2 cellular contexts compared by ENCODE assay signal in the genomic region with DNA sequence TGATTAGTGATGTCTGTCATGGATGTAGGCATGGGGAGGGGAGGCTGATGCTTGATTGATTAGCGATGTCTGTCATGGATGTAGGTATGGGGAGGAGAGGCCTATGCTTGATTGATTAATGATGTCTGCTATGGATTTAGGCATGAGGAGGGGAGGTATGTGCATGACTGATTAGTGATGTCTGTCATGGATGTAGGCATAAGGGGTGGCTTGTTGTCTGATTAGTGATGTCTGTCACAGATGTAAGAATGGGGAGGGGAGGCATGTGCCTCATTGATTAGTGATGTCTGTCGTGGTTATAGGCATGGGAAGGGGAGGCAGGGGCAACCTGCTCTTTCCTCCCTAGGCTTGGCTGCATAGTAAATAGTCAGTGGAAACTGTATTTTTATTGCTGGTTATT.
A peak's percentile ranks its signal among the peaks of the same experiment; 100 is the strongest.
TF ChIP-seq lines count a peak whose summit lies in the region.

No MANE protein-coding gene starts in this region.

TF ChIP-seq in HEK293, 187 proteins besides CTCF, POLR2A, EP300 and RAD21 (continued from another document):
- no peak for TF ChIP-seq ZNF221 (tag by site-specific recombination; IDR thresholded peaks at IDR 0.05; ENCODE audit: borderline replicate concordance)
- no peak for TF ChIP-seq ZNF133 (tag by site-specific recombination; IDR thresholded peaks at IDR 0.05)
- peak; percentile 98 for TF ChIP-seq ZBTB17 (tag by site-specific recombination; IDR thresholded peaks at IDR 0.05)
- no peak for TF ChIP-seq ZSCAN23 (tag by site-specific recombination; IDR thresholded peaks at IDR 0.05)
- TF ChIP-seq ZNF426 (tag by site-specific recombination; IDR thresholded peaks at IDR 0.05) = no peak
- no peak for TF ChIP-seq ZNF560 (tag by site-specific recombination; IDR thresholded peaks at IDR 0.05; ENCODE audit: borderline replicate concordance)
- TF ChIP-seq ZBTB20 (tag by site-specific recombination; IDR thresholded peaks at IDR 0.05) = no peak
- no peak for TF ChIP-seq PRDM1 (tag by site-specific recombination; IDR thresholded peaks at IDR 0.05)
- peak; percentile 21 for TF ChIP-seq SETDB1 (IDR thresholded peaks at IDR 0.05; ENCODE audit: insufficient read length, low read length)
- peak; percentile 84 for TF ChIP-seq ZNF23 (tag by site-specific recombination; IDR thresholded peaks at IDR 0.05; ENCODE audit: borderline replicate concordance)
- no peak for TF ChIP-seq HIC1 (tag by site-specific recombination; IDR thresholded peaks at IDR 0.05)
- TF ChIP-seq ZBTB1 (tag by site-specific recombination; IDR thresholded peaks at IDR 0.05) = no peak
- TF ChIP-seq YY1 (tag by site-specific recombination; IDR thresholded peaks at IDR 0.05) = no peak
- TF ChIP-seq ZNF121 (tag by site-specific recombination; IDR thresholded peaks at IDR 0.05) = no peak
- TF ChIP-seq HOXD13 (CRISPR knock-in tag; IDR thresholded peaks at IDR 0.05; ENCODE audit: borderline replicate concordance) = no peak

TF ChIP-seq in H1, 55 proteins besides CTCF, POLR2A, EP300 and RAD21:
- no peak for TF ChIP-seq EGR1 (IDR thresholded peaks at IDR 0.05; ENCODE audit: borderline replicate concordance, low read depth, low read length)
- TF ChIP-seq YY1 (IDR thresholded peaks at IDR 0.05; ENCODE audit: low read depth, low read length) = no peak
- peak; percentile 50; the same call in 1 of the 2 replicates for TF ChIP-seq SRF (IDR thresholded peaks at IDR 0.05; ENCODE audit: low read depth, low read length)
